18 cellular contexts compared by ENCODE assay signal in genomic region chr2:225797394-225797793, GRCh38.
"Had no signal": no experiment of that assay in that cellular context is flagged by ENCODE, and none has a peak within 500 bp of the region (broad histone marks: within the 10 kb centered on the region; RNA-seq: fewer than 3 reads in every experiment).

No MANE protein-coding gene starts in this region.

- H3K4me1 ChIP-seq: left lung, stomach, uterus had no signal

- H3K27me3 ChIP-seq: left lung, ovary, stomach, uterus had no signal

- H3K4me3 ChIP-seq: coronary artery, left lung, ovary, stomach, uterus had no signal

- H3K36me3 ChIP-seq: left lung, ovary, stomach, uterus had no signal

- H3K27ac ChIP-seq: coronary artery, left lung, ovary, stomach, uterus had no signal

- H3K9me3 ChIP-seq: left lung, ovary, stomach, uterus had no signal

- DNase-seq: activated CD4-positive, alpha-beta T cell treated with anti-CD3 and anti-CD28 coated beads for 4 hours; activated CD8-positive, alpha-beta memory T cell treated with anti-CD3 and anti-CD28 coated beads, Interleukin-2, amount 50 U/mL, for 4 hours; activated CD8-positive, alpha-beta T cell treated with anti-CD3 and anti-CD28 coated beads for 36 hours; activated gamma-delta T cell treated with Interleukin-2 at 50 U/mL for 16 hours; activated naive CD8-positive, alpha-beta T cell treated with anti-CD3 and anti-CD28 coated beads for 36 hours; activated T-cell treated with anti-CD3 and anti-CD28 coated beads, Interleukin-2, amount 50 U/mL, for 72 hours; effector CD4-positive, alpha-beta T cell; foreskin fibroblast; head of caudate nucleus; left lung; stimulated activated CD4-positive, alpha-beta T cell treated with anti-CD3 and anti-CD28 coated beads, Interleukin-15, amount 100 ng/mL, for 24 hours; stimulated activated CD4-positive, alpha-beta T cell treated with anti-CD3 and anti-CD28 coated beads, Interleukin-4, amount 100 ng/mL, for 4 hours; stomach; T-cell; T1000; uterus had no signal
